37 cellular contexts compared by ENCODE assay signal in the genomic region with DNA sequence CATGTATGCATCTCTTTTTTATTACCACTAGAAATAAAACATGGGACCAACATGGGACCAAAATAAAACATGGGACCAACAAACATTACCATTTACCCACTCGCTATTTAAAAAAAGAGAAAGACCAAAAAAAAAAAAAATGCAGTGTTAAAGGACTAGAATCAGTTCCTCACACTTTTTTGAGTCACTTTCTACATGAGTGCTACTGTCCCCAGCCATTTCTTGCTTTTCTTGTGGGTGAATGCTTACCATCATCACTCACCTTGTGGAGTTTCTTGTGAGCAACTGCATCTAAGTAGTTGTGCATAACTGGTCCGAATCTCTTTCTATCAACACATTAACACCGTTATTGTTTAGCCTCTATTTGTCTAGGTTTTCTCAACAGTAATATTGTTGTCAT.
DNase-seq lines count a peak whose midpoint lies in the region; ATAC-seq, FAIRE-seq and TF ChIP-seq lines count a peak whose summit lies in the region.
"Had no signal": no experiment of that assay in that cellular context is flagged by ENCODE, and none has a peak within 500 bp of the region (broad histone marks: within the 10 kb centered on the region; RNA-seq: fewer than 3 reads in every experiment).

No MANE protein-coding gene starts in this region.

- no peaks in the 10 kb centered on the region for H3K36me3 Mint-ChIP-seq in stimulated activated naive B cell treated with anti-CD40 and anti-IgM and Interleukin-4, amounts not matched to agents 10 μg/mL and 1 μg/mL and 100 μg/mL, for 72 hours
- H3K36me3 Mint-ChIP-seq: CD14-positive monocyte; CD4-positive, alpha-beta memory T cell; CD4-positive, CD25-positive, alpha-beta regulatory T cell; CD8-positive, alpha-beta memory T cell; CD8-positive, alpha-beta T cell had no signal

- H3K9ac ChIP-seq in GM12878 (ENCODE audit: control insufficient read depth, insufficient read depth, low read length): no peak overlapping the region
- H3K9ac ChIP-seq: BLaER1; BLaER1 treated with 17β-estradiol and CSF1 and Interleukin-3, amounts not matched to agents 10 nM and 100 nM had no signal

- SMC1A ChIA-PET in GM12878 (lab: Charles Lee; ENCODE audit: uncharacterized antibody, unreplicated experiment): no interaction called here

- DNase-seq in GM12891 (ENCODE audit: insufficient read length, low spot score) (no peak), GM12878 (ENCODE audit: low read depth, low spot score) (no peak), NAMALWA (ENCODE audit: low spot score) (no peak), erythroblast (lab: John Stamatoyannopoulos, UW) (no peak), NCI-H524 treated with DMSO at 0.1 percent for 48 hours (lab: John Stamatoyannopoulos, UW) (no peak), pancreas (no peak)
- DNase-seq in stimulated activated naive B cell treated with anti-CD40 and anti-IgM and Interleukin-4, amounts not matched to agents 10 μg/mL and 1 μg/mL and 100 μg/mL, for 72 hours: no peak
- DNase-seq: 8988T; ACHN; AML-193; BE2C; C1 segment of cervical spinal cord; Caco-2; Calu3; CD4-positive, alpha-beta memory T cell; CD4-positive, alpha-beta T cell; CD4-positive, CD25-positive, alpha-beta regulatory T cell; CD8-positive, alpha-beta memory T cell; CD8-positive, alpha-beta T cell; COR-L47; DMS 273 treated with DMSO at 0.1 percent for 48 hours; DMS153; DMS53; DMS79; DMS79 treated with DMSO at 0.1 percent for 48 hours; DND-41; EL had no signal

- TF ChIP-seq CTCF in GM12878 (IDR thresholded peaks at IDR 0.05 in 2 of 3, conservative IDR thresholded peaks at IDR 0.05 in 1 of 3; ENCODE audit: control insufficient read depth in 2 of 3, extremely low read depth in 1 of 3, insufficient read depth in 1 of 3, low read depth in 3 of 3, low read length in 3 of 3) (no peak), pancreas (IDR thresholded peaks at IDR 0.05) (no peak)

- TF ChIP-seq RAD21 in GM12878 (IDR thresholded peaks at IDR 0.05; ENCODE audit: insufficient read depth, low read depth, low read length): no peak

- no peaks in the 10 kb centered on the region for H4K20me1 ChIP-seq in GM12878 (ENCODE audit: control insufficient read depth, insufficient read depth)
- H4K20me1 ChIP-seq: BLaER1; BLaER1 treated with 17β-estradiol and CSF1 and Interleukin-3, amounts not matched to agents 10 nM and 100 nM had no signal

- in situ Hi-C loops in GM12878 (cut with MboI): no loop called here

- H3K4me1 ChIP-seq in GM12878 (ENCODE audit: control insufficient read depth, insufficient read depth, low read length): no peaks in the 10 kb centered on the region
- no peaks in the 10 kb centered on the region for H3K4me1 ChIP-seq in pancreas
- H3K4me1 ChIP-seq: A549; BE2C; BLaER1; BLaER1 treated with 17β-estradiol and CSF1 and Interleukin-3, amounts not matched to agents 10 nM and 100 nM; Caco-2 had no signal

- CTCF ChIA-PET in GM12878 (lab: Yijun Ruan, JAX): no interaction called here

- H3K27me3 Mint-ChIP-seq in stimulated activated naive B cell treated with anti-CD40 and anti-IgM and Interleukin-4, amounts not matched to agents 10 μg/mL and 1 μg/mL and 100 μg/mL, for 72 hours: no peaks in the 10 kb centered on the region
- H3K27me3 Mint-ChIP-seq: B cell; CD4-positive, alpha-beta memory T cell; CD4-positive, alpha-beta T cell; CD4-positive, CD25-positive, alpha-beta regulatory T cell; CD8-positive, alpha-beta memory T cell had no signal

- H3K9me3 Mint-ChIP-seq in stimulated activated naive B cell treated with anti-CD40 and anti-IgM and Interleukin-4, amounts not matched to agents 10 μg/mL and 1 μg/mL and 100 μg/mL, for 72 hours: peaks cover 12 to 17% of the 10 kb centered on the region in 2 donors
- H3K9me3 Mint-ChIP-seq: CD4-positive, alpha-beta T cell had no signal

- peak; percentile 42 for ATAC-seq in GM18868 (IDR thresholded peaks at IDR 0.05; ENCODE audit: unreplicated experiment)
- peak; percentile 28; the same call in 1 of the 3 replicates for ATAC-seq in GM12878
- peak; percentile 34 to 54 for ATAC-seq in stimulated activated naive B cell treated with anti-CD40 and anti-IgM and Interleukin-4, amounts not matched to agents 10 μg/mL and 1 μg/mL and 100 μg/mL, for 72 hours (replicated peaks)
- ATAC-seq in pancreas: no peak
- ATAC-seq: A549; CD8-positive, alpha-beta T cell had no signal

- TF ChIP-seq EP300 in GM12878 (IDR thresholded peaks at IDR 0.05; ENCODE audit: borderline replicate concordance in 1 of 2, control insufficient read depth in 1 of 2, low read depth in 2 of 2, low read length in 2 of 2): no peak

- H3K79me2 ChIP-seq in GM12878 (ENCODE audit: control insufficient read depth, insufficient read depth, low read length): no peaks in the 10 kb centered on the region

- RAD21 ChIA-PET in GM12878 (lab: Charles Lee; ENCODE audit: unreplicated experiment): no interaction called here

- H3K27ac Mint-ChIP-seq in stimulated activated naive B cell treated with anti-CD40 and anti-IgM and Interleukin-4, amounts not matched to agents 10 μg/mL and 1 μg/mL and 100 μg/mL, for 72 hours: no peak overlapping the region
- H3K27ac Mint-ChIP-seq: B cell; CD14-positive monocyte; CD4-positive, alpha-beta memory T cell; CD4-positive, alpha-beta T cell; CD4-positive, CD25-positive, alpha-beta regulatory T cell; CD8-positive, alpha-beta memory T cell; CD8-positive, alpha-beta T cell had no signal

- H3K4me1 Mint-ChIP-seq in stimulated activated naive B cell treated with anti-CD40 and anti-IgM and Interleukin-4, amounts not matched to agents 10 μg/mL and 1 μg/mL and 100 μg/mL, for 72 hours: no peaks in the 10 kb centered on the region
- H3K4me1 Mint-ChIP-seq: B cell; CD14-positive monocyte; CD4-positive, alpha-beta memory T cell; CD4-positive, CD25-positive, alpha-beta regulatory T cell; CD8-positive, alpha-beta memory T cell had no signal

- H2AFZ ChIP-seq in GM12878 (ENCODE audit: control insufficient read depth, low read depth, low read length): no peak overlapping the region

- intact Hi-C loops in GM12878 (cut with micrococcal nuclease; ENCODE audit: unreplicated experiment) (no loop called here), pancreas (cut with DNase I) (no loop called here)

- H3K4me3 ChIP-seq in GM12878: no peak overlapping the region
- no peak overlapping the region for H3K4me3 ChIP-seq in pancreas
- H3K4me3 ChIP-seq: A549; BLaER1; BLaER1 treated with 17β-estradiol and CSF1 and Interleukin-3, amounts not matched to agents 10 nM and 100 nM had no signal

- H3K27me3 ChIP-seq in GM12878 (replicated peaks in 1 of 2; ENCODE audit: control insufficient read depth in 2 of 2, insufficient read depth in 2 of 2, low read length in 1 of 2): no peaks in the 10 kb centered on the region
- H3K27me3 ChIP-seq in pancreas: no peaks in the 10 kb centered on the region
- H3K27me3 ChIP-seq: BE2C; BLaER1; BLaER1 treated with 17β-estradiol and CSF1 and Interleukin-3, amounts not matched to agents 10 nM and 100 nM had no signal

- FAIRE-seq in GM12891 (lab: Jason Lieb, UNC) (no peak), GM12878 (lab: Jason Lieb, UNC) (no peak), pancreas (lab: Jason Lieb, UNC) (no peak)
- FAIRE-seq: A204.1, A549, D721Med had no signal

- no TSS peak for BruUV-seq in GM12878 (replicated peaks; lab: Mats Ljungman, UMichigan)

- H3K27ac ChIP-seq in GM12878 (ENCODE audit: control insufficient read depth, insufficient read depth) (no peak overlapping the region), pancreas (no peak overlapping the region)
- H3K27ac ChIP-seq: 22Rv1; A549; BLaER1; BLaER1 treated with 17β-estradiol and CSF1 and Interleukin-3, amounts not matched to agents 10 nM and 100 nM; C4-2B had no signal

- 27% methylated on average over 3 of the region's 3 CpGs for WGBS in GM12878 (ENCODE audit: insufficient coverage, insufficient replicate concordance, low lambda C conversion rate, missing lambda C conversion rate)
- WGBS in pancreas, 2 donors: 68 to 81% methylated on average over 3 of the region's 3 CpGs

- H3K36me3 ChIP-seq in GM12878 (ENCODE audit: control insufficient read depth in 2 of 2, insufficient read depth in 2 of 2, low read length in 1 of 2) (no peaks in the 10 kb centered on the region), pancreas (no peaks in the 10 kb centered on the region)
- H3K36me3 ChIP-seq: BE2C; BLaER1; BLaER1 treated with 17β-estradiol and CSF1 and Interleukin-3, amounts not matched to agents 10 nM and 100 nM had no signal

- H3K4me2 ChIP-seq in GM12878 (ENCODE audit: control insufficient read depth, insufficient read depth): no peak overlapping the region
- H3K4me2 ChIP-seq: A549; BLaER1; BLaER1 treated with 17β-estradiol and CSF1 and Interleukin-3, amounts not matched to agents 10 nM and 100 nM had no signal

- TF ChIP-seq POLR2A in GM12891 (IDR thresholded peaks at IDR 0.05; ENCODE audit: low read depth, low read length) (no peak), GM12878 (IDR thresholded peaks at IDR 0.05; ENCODE audit: low read depth, low read length) (no peak), erythroblast (IDR thresholded peaks at IDR 0.05; ENCODE audit: low read length) (no peak)

- H3K4me3 Mint-ChIP-seq in stimulated activated naive B cell treated with anti-CD40 and anti-IgM and Interleukin-4, amounts not matched to agents 10 μg/mL and 1 μg/mL and 100 μg/mL, for 72 hours: no peak overlapping the region
- H3K4me3 Mint-ChIP-seq: B cell; CD14-positive monocyte; CD4-positive, alpha-beta memory T cell; CD4-positive, alpha-beta T cell; CD4-positive, CD25-positive, alpha-beta regulatory T cell; CD8-positive, alpha-beta memory T cell; CD8-positive, alpha-beta T cell had no signal

- H3K9me3 ChIP-seq in GM12878 (replicated peaks; ENCODE audit: control insufficient read depth, insufficient read depth, low read length) (no peaks in the 10 kb centered on the region), pancreas (no peaks in the 10 kb centered on the region)
- H3K9me3 ChIP-seq: A549, BE2C, BLaER1 had no signal

- POLR2A ChIA-PET in GM12878 (lab: Charles Lee): no interaction called here

TF ChIP-seq in GM12891, 5 proteins besides CTCF, POLR2A, EP300 and RAD21:
- TF ChIP-seq TAF1 (IDR thresholded peaks at IDR 0.05; ENCODE audit: low read depth, low read length): no peak
- TF ChIP-seq PAX5 (IDR thresholded peaks at IDR 0.05; ENCODE audit: insufficient read depth, low read length, severe bottlenecking): no peak
- TF ChIP-seq SPI1 (IDR thresholded peaks at IDR 0.05; ENCODE audit: low read depth, low read length): peak; percentile 66

TF ChIP-seq in GM12878, 131 proteins besides CTCF, POLR2A, EP300 and RAD21 (continues in another document):
- TF ChIP-seq CHD1 (IDR thresholded peaks at IDR 0.05; ENCODE audit: low read depth, low read length): no peak

Comparison
In these comparisons a context has a peak if more than half of its experiments do, and no peak if none do; other contexts are left out.
1. ATAC-seq: peak in GM18868 (single experiment), GM12878 (single experiment) and stimulated activated naive B cell treated with anti-CD40 and anti-IgM and Interleukin-4, amounts not matched to agents 10 μg/mL and 1 μg/mL and 100 μg/mL, for 72 hours (2 of 2); none in pancreas (0 of 4).